8 cellular contexts compared by ENCODE assay signal in the genomic region with DNA sequence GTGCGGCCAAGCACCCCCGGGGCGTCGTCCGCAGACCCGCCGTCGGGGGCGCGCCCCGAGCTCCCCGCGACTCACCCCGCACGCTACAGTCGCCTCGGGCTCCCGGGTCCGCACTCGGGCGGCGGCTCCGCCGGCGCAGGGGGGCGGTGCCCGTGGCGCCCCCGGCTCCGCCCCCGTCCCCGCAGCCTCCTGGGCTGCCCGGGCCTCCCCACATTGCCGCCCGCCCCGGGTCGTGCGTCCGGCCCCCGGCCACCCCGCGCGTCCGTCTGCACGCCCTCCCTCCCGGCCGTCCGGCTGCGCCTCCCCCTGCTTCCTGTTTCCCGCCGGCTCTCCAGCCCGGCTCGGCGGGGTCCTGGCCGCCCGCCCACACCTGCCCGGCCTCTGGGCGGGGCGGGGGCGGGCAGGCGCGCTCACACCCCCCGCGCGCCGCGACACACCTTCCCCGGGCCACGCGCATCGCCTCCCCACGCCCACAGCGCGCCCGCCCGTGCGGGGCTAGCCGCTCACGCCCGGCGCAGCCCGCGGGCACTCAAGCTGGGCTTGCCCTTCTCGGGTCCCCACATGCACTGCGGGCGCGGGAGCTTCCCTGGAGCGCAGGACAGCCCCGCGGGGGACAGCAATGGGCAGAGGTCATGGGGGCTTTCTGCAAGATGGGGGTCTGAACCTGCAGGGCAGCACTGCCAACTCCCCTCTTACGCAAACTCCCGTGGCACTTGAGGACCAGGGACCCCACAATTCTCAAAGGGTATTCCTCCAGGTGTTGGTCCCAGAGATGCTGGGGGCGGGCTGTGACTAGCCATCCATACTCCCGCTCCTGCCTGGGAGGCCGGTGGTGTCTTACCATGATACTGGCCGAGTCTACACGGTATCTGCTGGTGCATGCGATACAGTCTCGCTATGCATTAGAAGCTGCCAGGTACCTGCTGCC. TPM values are rescaled to one million over a fixed set of nuclear protein-coding genes. Genes with fewer than 3 reads are reported as not detected.
DNase-seq lines count a peak whose midpoint lies in the region; ATAC-seq lines count a peak whose summit lies in the region.

A gene with protein sequence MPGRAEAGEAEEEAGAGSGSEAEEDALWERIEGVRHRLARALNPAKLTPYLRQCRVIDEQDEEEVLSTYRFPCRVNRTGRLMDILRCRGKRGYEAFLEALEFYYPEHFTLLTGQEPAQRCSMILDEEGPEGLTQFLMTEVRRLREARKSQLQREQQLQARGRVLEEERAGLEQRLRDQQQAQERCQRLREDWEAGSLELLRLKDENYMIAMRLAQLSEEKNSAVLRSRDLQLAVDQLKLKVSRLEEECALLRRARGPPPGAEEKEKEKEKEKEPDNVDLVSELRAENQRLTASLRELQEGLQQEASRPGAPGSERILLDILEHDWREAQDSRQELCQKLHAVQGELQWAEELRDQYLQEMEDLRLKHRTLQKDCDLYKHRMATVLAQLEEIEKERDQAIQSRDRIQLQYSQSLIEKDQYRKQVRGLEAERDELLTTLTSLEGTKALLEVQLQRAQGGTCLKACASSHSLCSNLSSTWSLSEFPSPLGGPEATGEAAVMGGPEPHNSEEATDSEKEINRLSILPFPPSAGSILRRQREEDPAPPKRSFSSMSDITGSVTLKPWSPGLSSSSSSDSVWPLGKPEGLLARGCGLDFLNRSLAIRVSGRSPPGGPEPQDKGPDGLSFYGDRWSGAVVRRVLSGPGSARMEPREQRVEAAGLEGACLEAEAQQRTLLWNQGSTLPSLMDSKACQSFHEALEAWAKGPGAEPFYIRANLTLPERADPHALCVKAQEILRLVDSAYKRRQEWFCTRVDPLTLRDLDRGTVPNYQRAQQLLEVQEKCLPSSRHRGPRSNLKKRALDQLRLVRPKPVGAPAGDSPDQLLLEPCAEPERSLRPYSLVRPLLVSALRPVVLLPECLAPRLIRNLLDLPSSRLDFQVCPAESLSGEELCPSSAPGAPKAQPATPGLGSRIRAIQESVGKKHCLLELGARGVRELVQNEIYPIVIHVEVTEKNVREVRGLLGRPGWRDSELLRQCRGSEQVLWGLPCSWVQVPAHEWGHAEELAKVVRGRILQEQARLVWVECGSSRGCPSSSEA (minus strand): TSS at position 148 of the 928 bp plus-strand sequence. CDS start 215 bp downstream, outside the sequence.

- H3K36me3 ChIP-seq in H7 (replicated peaks; ENCODE audit: control insufficient read depth, insufficient read depth, low read length): no peaks in the 10 kb centered on the region

- H3K4me1 Mint-ChIP-seq in activated T-helper 1 cell treated with anti-CD3 and anti-CD28 coated beads, Interleukin-12 subunit alpha, Interleukin-12 subunit beta, Interleukin-2, Interleukin-4 antibody, amounts not matched to agents 30 ng/mL and 10 ng/mL and 1 ng/mL, durations not matched to agents 14 hours and 24 hours and 36 hours (ENCODE audit: low read depth): no peaks in the 10 kb centered on the region

- ATAC-seq in Right ventricle myocardium superior (ENCODE audit: poor library complexity): peak; percentile 48
- ATAC-seq in GM19455 (IDR thresholded peaks at IDR 0.05; ENCODE audit: unreplicated experiment): no peak

- H3K27me3 ChIP-seq in H7 (ENCODE audit: control insufficient read depth, insufficient read depth, low read length): peaks cover 20% of the 10 kb centered on the region

- intact Hi-C loops in activated T-helper 1 cell treated with anti-CD3 and anti-CD28 coated beads, Interleukin-12 subunit alpha, Interleukin-12 subunit beta, Interleukin-2, Interleukin-4 antibody, amounts not matched to agents 30 ng/mL and 10 ng/mL and 1 ng/mL, durations not matched to agents 14 hours and 24 hours and 36 hours (cut with micrococcal nuclease): no loop called here
- intact Hi-C loops in Right ventricle myocardium superior (cut with DNase I): no loop called here

- peak within 1 kb of the TSS; percentile 68 for H3K4me3 ChIP-seq in H7 (ENCODE audit: insufficient read depth, low read depth, low read length)

- no peaks in the 10 kb centered on the region for H3K9me3 Mint-ChIP-seq in activated T-helper 1 cell treated with anti-CD3 and anti-CD28 coated beads, Interleukin-12 subunit alpha, Interleukin-12 subunit beta, Interleukin-2, Interleukin-4 antibody, amounts not matched to agents 30 ng/mL and 10 ng/mL and 1 ng/mL, durations not matched to agents 14 hours and 24 hours and 36 hours

- no peak within 1 kb of the TSS for H3K27ac Mint-ChIP-seq in activated T-helper 1 cell treated with anti-CD3 and anti-CD28 coated beads, Interleukin-12 subunit alpha, Interleukin-12 subunit beta, Interleukin-2, Interleukin-4 antibody, amounts not matched to agents 30 ng/mL and 10 ng/mL and 1 ng/mL, durations not matched to agents 14 hours and 24 hours and 36 hours

- DNase-seq in A172 (ENCODE audit: low spot score): no peak
- peak; percentile 93 for DNase-seq in H7
- no peak for DNase-seq in activated T-helper 1 cell treated with anti-CD3 and anti-CD28 coated beads, Interleukin-12 subunit alpha, Interleukin-12 subunit beta, Interleukin-2, Interleukin-4 antibody, amounts not matched to agents 30 ng/mL and 10 ng/mL and 1 ng/mL, durations not matched to agents 14 hours and 24 hours and 36 hours (ENCODE audit: low spot score)
- DNase-seq in Right ventricle myocardium superior: peak; percentile 36
- DNase-seq in pulmonary artery endothelial cell (ENCODE audit: low read depth, low spot score): no peak
- DNase-seq in activated CD4-positive, alpha-beta T cell treated with anti-CD3 and anti-CD28 coated beads for 1 hour: no peak
- no peak for DNase-seq in cerebellar cortex (ENCODE audit: low spot score)

- peak within 1 kb of the TSS; percentile 67 for H3K4me3 Mint-ChIP-seq in activated T-helper 1 cell treated with anti-CD3 and anti-CD28 coated beads, Interleukin-12 subunit alpha, Interleukin-12 subunit beta, Interleukin-2, Interleukin-4 antibody, amounts not matched to agents 30 ng/mL and 10 ng/mL and 1 ng/mL, durations not matched to agents 14 hours and 24 hours and 36 hours

- no peaks in the 10 kb centered on the region for H3K36me3 Mint-ChIP-seq in activated T-helper 1 cell treated with anti-CD3 and anti-CD28 coated beads, Interleukin-12 subunit alpha, Interleukin-12 subunit beta, Interleukin-2, Interleukin-4 antibody, amounts not matched to agents 30 ng/mL and 10 ng/mL and 1 ng/mL, durations not matched to agents 14 hours and 24 hours and 36 hours (ENCODE audit: low read depth)

- peaks cover 69% of the 10 kb centered on the region for H3K27me3 Mint-ChIP-seq in activated T-helper 1 cell treated with anti-CD3 and anti-CD28 coated beads, Interleukin-12 subunit alpha, Interleukin-12 subunit beta, Interleukin-2, Interleukin-4 antibody, amounts not matched to agents 30 ng/mL and 10 ng/mL and 1 ng/mL, durations not matched to agents 14 hours and 24 hours and 36 hours (ENCODE audit: insufficient read depth)

RNA-seq across cellular contexts. Expression of the gene that starts here (rescaled TPM):
- 20.4 and 41.0 TPM in 2 replicates for total RNA-seq in A172 (2014; rRNA removed; shearing (Covaris generic))
- 16.5 and 18.4 TPM in 2 replicates for total RNA-seq in H7 (2014; rRNA removed; shearing (Covaris generic))
- not detected in 2 replicates for total RNA-seq in activated T-helper 1 cell treated with anti-CD3 and anti-CD28 coated beads, Interleukin-12 subunit alpha, Interleukin-12 subunit beta, Interleukin-2, Interleukin-4 antibody, amounts not matched to agents 30 ng/mL and 10 ng/mL and 1 ng/mL, durations not matched to agents 14 hours and 24 hours and 36 hours
- 8.3 TPM for total RNA-seq in Right ventricle myocardium superior
- 26.9 and 39.7 TPM in 2 replicates for total RNA-seq in pulmonary artery endothelial cell

Comparison
In these comparisons a context has a peak if more than half of its experiments do, and no peak if none do; other contexts are left out.
1. DNase-seq: peak in H7 (single experiment) and Right ventricle myocardium superior (single experiment); none in A172 (single experiment), activated T-helper 1 cell treated with anti-CD3 and anti-CD28 coated beads, Interleukin-12 subunit alpha, Interleukin-12 subunit beta, Interleukin-2, Interleukin-4 antibody, amounts not matched to agents 30 ng/mL and 10 ng/mL and 1 ng/mL, durations not matched to agents 14 hours and 24 hours and 36 hours (single experiment), pulmonary artery endothelial cell (single experiment), activated CD4-positive, alpha-beta T cell treated with anti-CD3 and anti-CD28 coated beads for 1 hour (single experiment) and cerebellar cortex (single experiment).